Comparison of ENCODE assay signal across 11 cellular contexts in the genomic region with DNA sequence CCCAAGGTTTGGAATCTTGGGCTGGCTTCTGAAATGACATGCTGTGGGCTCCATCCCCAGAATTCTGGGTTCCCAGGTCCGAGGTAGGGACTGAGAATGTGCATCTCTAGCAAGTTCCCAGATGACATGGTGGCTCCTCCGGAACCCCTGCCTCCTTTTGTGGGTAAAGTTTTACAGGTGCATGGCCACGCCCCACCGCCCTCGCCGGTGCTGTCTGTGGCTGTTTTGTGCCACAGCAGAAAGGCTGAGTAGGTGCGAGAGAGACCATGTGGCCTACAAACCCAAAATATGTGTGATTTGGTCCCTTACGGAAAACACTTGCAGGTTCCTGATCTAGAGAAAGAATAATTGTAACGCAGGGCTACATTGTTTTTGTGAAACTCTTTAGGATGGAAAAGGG. TPM values are rescaled to one million over a fixed set of nuclear protein-coding genes. Genes with fewer than 3 reads are reported as not detected.
A peak's percentile ranks its signal among the peaks of the same experiment; 100 is the strongest.
DNase-seq lines count a peak whose midpoint lies in the region; ATAC-seq and TF ChIP-seq lines count a peak whose summit lies in the region.
"Had no signal": no experiment of that assay in that cellular context is flagged by ENCODE, and none has a peak within 500 bp of the region (broad histone marks: within the 10 kb centered on the region; RNA-seq: fewer than 3 reads in every experiment).

No MANE protein-coding gene starts in this region.

- H3K4me3 ChIP-seq in right cardiac atrium (ENCODE audit: low read length) (no peak overlapping the region), right atrium auricular region (no peak overlapping the region), upper lobe of left lung (no peak overlapping the region), WERI-Rb-1 (ENCODE audit: low read depth, low read length) (no peak overlapping the region)
- H3K4me3 ChIP-seq: body of pancreas had no signal

- H3K9me3 Mint-ChIP-seq in activated naive CD4-positive, alpha-beta T cell treated with anti-CD3 and anti-CD28 coated beads for 36 hours = peaks cover 5% of the 10 kb centered on the region
- H3K9me3 Mint-ChIP-seq: nephron had no signal

- peak in 2 of 3 donors; percentile 27 to 32 for DNase-seq in right cardiac atrium
- no peak for DNase-seq in right atrium auricular region (ENCODE audit: low spot score)
- DNase-seq in activated naive CD4-positive, alpha-beta T cell treated with anti-CD3 and anti-CD28 coated beads for 36 hours = peak; percentile 84
- peak; percentile 76 for DNase-seq in stimulated activated CD4-positive, alpha-beta T cell treated with anti-CD3 and anti-CD28 coated beads, Interleukin-15, amount 100 ng/mL, for 24 hours
- peak in 1 of 2 donors; percentile 78 for DNase-seq in upper lobe of left lung
- DNase-seq in WERI-Rb-1 = no peak
- no peak for DNase-seq in CD1c-positive myeloid dendritic cell (ENCODE audit: extremely low spot score)
- DNase-seq: body of pancreas, IMR-90 had no signal

- intact Hi-C loops in right cardiac atrium (cut with DNase I) = no loop called here
- intact Hi-C loops in activated naive CD4-positive, alpha-beta T cell treated with anti-CD3 and anti-CD28 coated beads for 36 hours (cut with micrococcal nuclease) = loop anchor here (1.0 to 2.0 kb wide), 2 partner anchors 24 to 42 kb away; no protein-coding TSS in a partner anchor

- TF ChIP-seq CTCF in right atrium auricular region (IDR thresholded peaks at IDR 0.05) = no peak
- no peak for TF ChIP-seq CTCF in upper lobe of left lung (IDR thresholded peaks at IDR 0.05)
- no peak for TF ChIP-seq CTCF in WERI-Rb-1 (IDR thresholded peaks at IDR 0.05; ENCODE audit: low read depth, low read length)

- H3K9me3 ChIP-seq in right cardiac atrium (ENCODE audit: control insufficient read depth, low read length) = no peaks in the 10 kb centered on the region
- H3K9me3 ChIP-seq in right atrium auricular region = peaks cover 0 to 7% of the 10 kb centered on the region in 2 donors
- peaks cover 0 to 15% (median 6%) of the 10 kb centered on the region in 4 donors for H3K9me3 ChIP-seq in upper lobe of left lung
- H3K9me3 ChIP-seq in WERI-Rb-1 (ENCODE audit: severe bottlenecking) = peaks cover 2% of the 10 kb centered on the region
- H3K9me3 ChIP-seq: body of pancreas had no signal

- H3K27ac Mint-ChIP-seq in activated naive CD4-positive, alpha-beta T cell treated with anti-CD3 and anti-CD28 coated beads for 36 hours = peak overlapping the region; percentile 72

- no peak for TF ChIP-seq POLR2A in upper lobe of left lung (IDR thresholded peaks at IDR 0.05)

- H3K27ac ChIP-seq in right cardiac atrium (ENCODE audit: low read length) (no peak overlapping the region), right atrium auricular region (no peak overlapping the region), upper lobe of left lung (peak overlapping the region; percentile 44 to 60 (median 53)), WERI-Rb-1 (no peak overlapping the region)
- H3K27ac ChIP-seq: body of pancreas had no signal

- no peaks in the 10 kb centered on the region for H3K27me3 Mint-ChIP-seq in activated naive CD4-positive, alpha-beta T cell treated with anti-CD3 and anti-CD28 coated beads for 36 hours (ENCODE audit: low read depth)

- WGBS in right cardiac atrium = 87% methylated on average over 9 of the region's 9 CpGs
- 74 to 88% methylated on average over 9 of the region's 9 CpGs for WGBS in upper lobe of left lung, 2 donors

- H3K4me1 ChIP-seq in right cardiac atrium (ENCODE audit: control insufficient read depth, insufficient read depth, low read length) (peaks cover 22% of the 10 kb centered on the region), right atrium auricular region (peaks cover 0 to 80% of the 10 kb centered on the region in 2 donors), upper lobe of left lung (peaks cover 26 to 70% (median 48%) of the 10 kb centered on the region in 4 donors)
- H3K4me1 ChIP-seq: body of pancreas had no signal

- ATAC-seq in right cardiac atrium (no peak), upper lobe of left lung (ENCODE audit: low FRiP score in 2 of 2) (no peak), HG02885 (IDR thresholded peaks at IDR 0.05; ENCODE audit: poor library complexity, unreplicated experiment) (no peak)
- ATAC-seq: body of pancreas had no signal

- CTCF ChIA-PET in activated naive CD4-positive, alpha-beta T cell treated with anti-CD3 and anti-CD28 coated beads for 36 hours (lab: Charles Lee) = no interaction called here

- H3K4me3 Mint-ChIP-seq in activated naive CD4-positive, alpha-beta T cell treated with anti-CD3 and anti-CD28 coated beads for 36 hours = peak overlapping the region; percentile 44
- H3K4me3 Mint-ChIP-seq: nephron had no signal

- TF ChIP-seq EP300 in upper lobe of left lung (IDR thresholded peaks at IDR 0.05) = no peak

- peaks cover 59% of the 10 kb centered on the region for H3K4me1 Mint-ChIP-seq in activated naive CD4-positive, alpha-beta T cell treated with anti-CD3 and anti-CD28 coated beads for 36 hours (ENCODE audit: low read depth)

- H3K36me3 ChIP-seq in right atrium auricular region (no peaks in the 10 kb centered on the region), upper lobe of left lung (peaks cover 0 to 3% (median under 1%) of the 10 kb centered on the region in 4 donors), WERI-Rb-1 (peaks cover 3% of the 10 kb centered on the region; the same call in 1 of the 2 replicates)

- no peaks in the 10 kb centered on the region for H3K27me3 ChIP-seq in right cardiac atrium (ENCODE audit: control insufficient read depth, insufficient read depth)
- no peaks in the 10 kb centered on the region for H3K27me3 ChIP-seq in right atrium auricular region
- H3K27me3 ChIP-seq in upper lobe of left lung = no peaks in the 10 kb centered on the region
- no peaks in the 10 kb centered on the region for H3K27me3 ChIP-seq in WERI-Rb-1 (ENCODE audit: insufficient read depth, low read depth, severe bottlenecking)
- H3K27me3 ChIP-seq: body of pancreas had no signal

- H3K36me3 Mint-ChIP-seq in activated naive CD4-positive, alpha-beta T cell treated with anti-CD3 and anti-CD28 coated beads for 36 hours (ENCODE audit: low read depth) = peaks cover 10% of the 10 kb centered on the region

RNA-seq across cellular contexts. Expression of a gene that starts 30.9 kb away (rescaled TPM):
- total RNA-seq in right cardiac atrium (10 to 100 TPM; 56.7 to 83.1 (median 68.9) TPM), right atrium auricular region (10 to 100 TPM; 36.7 to 57.2 TPM), upper lobe of left lung (100 to 1,000 TPM in 3 of 6 donors, 10 to 100 TPM in 3; 57.3 to 108 (median 96.9) TPM)
- 35.6 TPM for polyA plus RNA-seq in right cardiac atrium
- total RNA-seq in activated naive CD4-positive, alpha-beta T cell treated with anti-CD3 and anti-CD28 coated beads for 36 hours = 10 to 100 TPM; 25.5 to 26.3 TPM

Comparison
In these comparisons a context has a peak if more than half of its experiments do, and no peak if none do; other contexts are left out.
1. DNase-seq: peak in right cardiac atrium (2 of 3), activated naive CD4-positive, alpha-beta T cell treated with anti-CD3 and anti-CD28 coated beads for 36 hours (single experiment) and stimulated activated CD4-positive, alpha-beta T cell treated with anti-CD3 and anti-CD28 coated beads, Interleukin-15, amount 100 ng/mL, for 24 hours (single experiment); none in right atrium auricular region (single experiment), WERI-Rb-1 (single experiment) and CD1c-positive myeloid dendritic cell (single experiment).
2. H3K27ac ChIP-seq: peak in upper lobe of left lung (4 of 4); none in right cardiac atrium (single experiment), right atrium auricular region (0 of 2) and WERI-Rb-1 (single experiment).